ENCODE assay signal across 6 cellular contexts in genomic region chr19:5623397-5624153, GRCh38. TPM values are rescaled to one million over a fixed set of nuclear protein-coding genes. Genes with fewer than 3 reads are reported as not detected.
A peak's percentile ranks its signal among the peaks of the same experiment; 100 is the strongest.
DNase-seq lines count a peak whose midpoint lies in the region; ATAC-seq and TF ChIP-seq lines count a peak whose summit lies in the region.

No MANE protein-coding gene starts in this region.

- no peaks in the 10 kb centered on the region for H3K27me3 Mint-ChIP-seq in stimulated activated naive CD8-positive, alpha-beta T cell treated with anti-CD3 and anti-CD28 coated beads, Interleukin-15, Interleukin-2, amounts not matched to agents 100 ng/mL and 50 ng/mL, for 24 hours

- H3K4me3 Mint-ChIP-seq in stimulated activated naive CD8-positive, alpha-beta T cell treated with anti-CD3 and anti-CD28 coated beads, Interleukin-15, Interleukin-2, amounts not matched to agents 100 ng/mL and 50 ng/mL, for 24 hours, result peak overlapping the region; percentile 100

- peaks cover 0 to 65% (median 16%) of the 10 kb centered on the region in 9 donors for H3K36me3 ChIP-seq in heart right ventricle

- H3K4me1 Mint-ChIP-seq in stimulated activated naive CD8-positive, alpha-beta T cell treated with anti-CD3 and anti-CD28 coated beads, Interleukin-15, Interleukin-2, amounts not matched to agents 100 ng/mL and 50 ng/mL, for 24 hours (ENCODE audit: low read depth), result peaks cover 77% of the 10 kb centered on the region

- no peak for TF ChIP-seq CTCF in heart right ventricle (IDR thresholded peaks at IDR 0.05)

- H3K36me3 Mint-ChIP-seq in stimulated activated naive CD8-positive, alpha-beta T cell treated with anti-CD3 and anti-CD28 coated beads, Interleukin-15, Interleukin-2, amounts not matched to agents 100 ng/mL and 50 ng/mL, for 24 hours (ENCODE audit: low read depth), result peaks cover 83% of the 10 kb centered on the region

- peaks cover 20 to 83% (median 76%) of the 10 kb centered on the region in 9 donors for H3K4me1 ChIP-seq in heart right ventricle

- no peaks in the 10 kb centered on the region for H3K9me3 ChIP-seq in heart right ventricle

- 0 to 1% methylated on average over 55 of the region's 55 CpGs for WGBS in heart right ventricle, 2 donors

- ATAC-seq in GM21360 (IDR thresholded peaks at IDR 0.05; ENCODE audit: unreplicated experiment) (peak; percentile 10), heart right ventricle (peak in 5 of 8 donors; percentile 2 to 13 (median 8))

- H3K4me3 ChIP-seq in heart right ventricle, result peak overlapping the region; percentile 89 to 100 (median 97)

- peak overlapping the region; percentile 100 for H3K27ac Mint-ChIP-seq in stimulated activated naive CD8-positive, alpha-beta T cell treated with anti-CD3 and anti-CD28 coated beads, Interleukin-15, Interleukin-2, amounts not matched to agents 100 ng/mL and 50 ng/mL, for 24 hours

- peak overlapping the region; percentile 81 to 98 (median 96) for H3K27ac ChIP-seq in heart right ventricle

- no peaks in the 10 kb centered on the region for H3K27me3 ChIP-seq in heart right ventricle

- intact Hi-C loops in heart right ventricle (cut with DNase I), result loop anchor here in 4 of 10 donors (2.0 to 5.0 kb wide), 5 partner anchors 54 to 169 kb away; partner anchors contain the start of genes DUS3L (in 2 of the 4), HSD11B1L (in 2 of the 4) and MICOS13 (in 2 of the 4)

- in situ Hi-C loops in KBM-7 (cut with MboI; ENCODE audit: low pct_unique_long_range_greater_than_20kb, low sequenced_read_pairs), result no loop called here

- DNase-seq in T-helper 9 cell, result peak; percentile 15
- DNase-seq in heart right ventricle, result peak; percentile 13 to 25
- DNase-seq in NCI-H1930 (lab: John Stamatoyannopoulos, UW), result no peak
- DNase-seq in KBM-7, result no peak

- no peaks in the 10 kb centered on the region for H3K9me3 Mint-ChIP-seq in stimulated activated naive CD8-positive, alpha-beta T cell treated with anti-CD3 and anti-CD28 coated beads, Interleukin-15, Interleukin-2, amounts not matched to agents 100 ng/mL and 50 ng/mL, for 24 hours

RNA-seq across cellular contexts. Expression of gene SAFB, which starts 0.7 kb away (rescaled TPM):
- total RNA-seq in heart right ventricle, result 10 to 100 TPM; 44.0 to 72.5 (median 50.2) TPM
- 10 to 100 TPM; 42.8 to 59.6 TPM for polyA plus RNA-seq in heart right ventricle

RNA-seq across cellular contexts. Expression of gene SAFB2, which starts 1.0 kb away (rescaled TPM):
- total RNA-seq in heart right ventricle, result 10 to 100 TPM; 34.4 to 70.4 (median 45.9) TPM
- 10 to 100 TPM; 30.8 to 80.3 TPM for polyA plus RNA-seq in heart right ventricle

RNA-seq across cellular contexts. Expression of gene TINCR, which starts 55.8 kb away (rescaled TPM):
- under 1 TPM in 7 of 10 donors, not detected in 3; 0.07 to 0.68 (median 0.27) TPM for total RNA-seq in heart right ventricle
- under 1 TPM in 1 of 2 donors, not detected in 1; 0.14 TPM for polyA plus RNA-seq in heart right ventricle

RNA-seq across cellular contexts. Expression of gene MICOS13, which starts 56.7 kb away (rescaled TPM):
- 100 to 1,000 TPM; 122 to 173 (median 133) TPM for total RNA-seq in heart right ventricle
- 100 to 1,000 TPM; 263 to 658 TPM for polyA plus RNA-seq in heart right ventricle

RNA-seq across cellular contexts. Expression of gene HSD11B1L, which starts 57.3 kb away (rescaled TPM):
- total RNA-seq in heart right ventricle, result 1 to 10 TPM; 3.3 to 7.6 (median 4.2) TPM
- polyA plus RNA-seq in heart right ventricle, result 10 to 100 TPM in 1 of 2 donors, 1 to 10 TPM in 1; 6.3 to 13.2 TPM

Comparison
In these comparisons a context has a peak if more than half of its experiments do, and no peak if none do; other contexts are left out.
1. DNase-seq: peak in T-helper 9 cell (single experiment) and heart right ventricle (2 of 2); none in NCI-H1930 (0 of 2) and KBM-7 (single experiment).